ENCODE assay signal across 25 cellular contexts in genomic region chr5:88925692-88926490, GRCh38. TPM values are rescaled to one million over a fixed set of nuclear protein-coding genes. Genes with fewer than 3 reads are reported as not detected.
DNase-seq lines count a peak whose midpoint lies in the region; ATAC-seq, FAIRE-seq and TF ChIP-seq lines count a peak whose summit lies in the region.
"Had no signal": no experiment of that assay in that cellular context is flagged by ENCODE, and none has a peak within 500 bp of the region (broad histone marks: within the 10 kb centered on the region; RNA-seq: fewer than 3 reads in every experiment).

No MANE protein-coding gene starts in this region.

- ATAC-seq in foreskin keratinocyte = peak; percentile 71
- no peak for ATAC-seq in HepG2
- ATAC-seq in HG03135 (IDR thresholded peaks at IDR 0.05; ENCODE audit: unreplicated experiment) = no peak
- ATAC-seq: activated naive CD4-positive, alpha-beta T cell treated with anti-CD3 and anti-CD28 coated beads, Interleukin-2, amount 50 U/mL, for 72 hours; esophagus mucosa; left lobe of liver; pancreas; right lobe of liver; upper lobe of right lung had no signal

- no peak overlapping the region for H3K4me3 Mint-ChIP-seq in HFFc6
- H3K4me3 Mint-ChIP-seq: activated CD4-positive, alpha-beta T cell treated with anti-CD3 and anti-CD28 coated beads, Interleukin-2, amount 10 ng/mL, durations not matched to agents 24 days and 14 days; nephron; T-helper 1 cell treated with Interleukin-12 subunit alpha and Interleukin-12 subunit beta and Interleukin-4 antibody, amounts not matched to agents 30 μg/mL and 1 μg/mL, for 36 hours had no signal

- 0% methylated on average over 2 of the region's 2 CpGs for WGBS in HepG2 (ENCODE audit: low lambda C conversion rate)

- H3K9me3 ChIP-seq in AG04450 (ENCODE audit: control insufficient read depth, insufficient read depth, low read length) = no peaks in the 10 kb centered on the region
- no peaks in the 10 kb centered on the region for H3K9me3 ChIP-seq in adipocyte (ENCODE audit: control insufficient read depth, low read length)
- no peaks in the 10 kb centered on the region for H3K9me3 ChIP-seq in HepG2 (ENCODE audit: low read length)
- H3K9me3 ChIP-seq: BLaER1 treated with 17β-estradiol and CSF1 and Interleukin-3, amounts not matched to agents 10 nM and 100 nM; Caco-2; pancreas; right lobe of liver; upper lobe of right lung had no signal

- FAIRE-seq in GM19239 (lab: Jason Lieb, UNC) (no peak), HepG2 (lab: Jason Lieb, UNC) (no peak)
- FAIRE-seq: H1, pancreas had no signal

- TF ChIP-seq RAD21 in HepG2 (CRISPR knock-in tag; IDR thresholded peaks at IDR 0.05) = no peak

- peak; percentile 8 for DNase-seq in AG04450 (ENCODE audit: low read depth, low spot score)
- peak; percentile 11 for DNase-seq in HFFc6
- DNase-seq in adipocyte (ENCODE audit: low read depth) = peak; percentile 13
- DNase-seq in foreskin keratinocyte = peak in 1 of 2 donors; percentile 29
- DNase-seq in GM19239 (ENCODE audit: insufficient read length, low spot score) = no peak
- no peak for DNase-seq in HepG2 (ENCODE audit: low spot score)
- no peak for DNase-seq in GM13976 (ENCODE audit: low spot score)
- DNase-seq: activated CD4-positive, alpha-beta T cell treated with anti-CD3 and anti-CD28 coated beads, Interleukin-2, amount 10 ng/mL, durations not matched to agents 24 days and 14 days; Caco-2; effector memory CD4-positive, alpha-beta T cell; head of caudate nucleus; midbrain; NCI-H1436 treated with DMSO at 0.1 percent for 48 hours; pancreas; right lobe of liver; substantia nigra; upper lobe of right lung had no signal

- no TSS peak for BruUV-seq in HepG2 (replicated peaks; lab: Mats Ljungman, UMichigan)

- POLR2A ChIA-PET in AG04450 (lab: Yijun Ruan, JAX) (interaction anchor here (1.1 kb wide), 1 partner anchor 42 kb away, joined by 4 read pairs; no protein-coding TSS in a partner anchor), HepG2 (lab: Yijun Ruan, JAX) (no interaction called here)

- H3K9ac ChIP-seq in adipocyte (ENCODE audit: low read length) (no peak overlapping the region), HepG2 (ENCODE audit: insufficient read depth, low read depth, low read length) (no peak overlapping the region)
- H3K9ac ChIP-seq: BLaER1 treated with 17β-estradiol and CSF1 and Interleukin-3, amounts not matched to agents 10 nM and 100 nM had no signal

- CTCF ChIA-PET in AG04450 (lab: Charles Lee) = interaction anchor here (1.5 kb wide), 1 partner anchor 196 kb away, joined by 7 read pairs; no protein-coding TSS in a partner anchor
- CTCF ChIA-PET in HepG2 (lab: Yijun Ruan, JAX; ENCODE audit: low intra/inter-chr PET ratio, low total read pairs) = no interaction called here

- no peak for TF ChIP-seq EP300 in HepG2 (IDR thresholded peaks at IDR 0.05; ENCODE audit: low read depth in 2 of 2, low read length in 2 of 2)
- TF ChIP-seq EP300 in HepG2 (CRISPR knock-in tag; IDR thresholded peaks at IDR 0.05; ENCODE audit: borderline replicate concordance) = no peak

- H3K4me1 ChIP-seq in adipocyte (ENCODE audit: control insufficient read depth, insufficient read depth, low read length) (no peaks in the 10 kb centered on the region), foreskin keratinocyte (no peaks in the 10 kb centered on the region), HepG2 (ENCODE audit: insufficient read depth, low read length) (no peaks in the 10 kb centered on the region)
- H3K4me1 ChIP-seq: Caco-2, right lobe of liver, upper lobe of right lung had no signal

- no peak overlapping the region for H3K27ac ChIP-seq in AG04450 (ENCODE audit: low read depth, low read length)
- no peak overlapping the region for H3K27ac ChIP-seq in foreskin keratinocyte
- H3K27ac ChIP-seq in HepG2 (ENCODE audit: extremely low read length, insufficient read depth, low read length) = no peak overlapping the region
- H3K27ac ChIP-seq: BLaER1 treated with 17β-estradiol and CSF1 and Interleukin-3, amounts not matched to agents 10 nM and 100 nM; pancreas; right lobe of liver; upper lobe of right lung had no signal

- intact Hi-C loops in HepG2 (cut with micrococcal nuclease; ENCODE audit: unreplicated experiment) = no loop called here

- no peaks in the 10 kb centered on the region for H3K4me1 Mint-ChIP-seq in HFFc6 (ENCODE audit: low read depth)
- H3K4me1 Mint-ChIP-seq: activated CD4-positive, alpha-beta T cell treated with anti-CD3 and anti-CD28 coated beads, Interleukin-2, amount 10 ng/mL, durations not matched to agents 24 days and 14 days had no signal

- H3K36me3 Mint-ChIP-seq in HFFc6 (ENCODE audit: low read depth) = no peaks in the 10 kb centered on the region
- H3K36me3 Mint-ChIP-seq: activated naive CD4-positive, alpha-beta T cell treated with anti-CD3 and anti-CD28 coated beads, Interleukin-2, amount 50 U/mL, for 72 hours had no signal

- no peaks in the 10 kb centered on the region for H3K9me3 Mint-ChIP-seq in HFFc6
- H3K9me3 Mint-ChIP-seq: activated CD4-positive, alpha-beta T cell treated with anti-CD3 and anti-CD28 coated beads, Interleukin-2, amount 10 ng/mL, durations not matched to agents 24 days and 14 days; nephron; T-helper 1 cell treated with Interleukin-12 subunit alpha and Interleukin-12 subunit beta and Interleukin-4 antibody, amounts not matched to agents 30 μg/mL and 1 μg/mL, for 36 hours had no signal

- no peak for TF ChIP-seq CTCF in AG04450 (IDR thresholded peaks at IDR 0.05; ENCODE audit: low read depth, low read length)
- TF ChIP-seq CTCF in HFFc6 (IDR thresholded peaks at IDR 0.05) = no peak
- TF ChIP-seq CTCF in foreskin keratinocyte (conservative IDR thresholded peaks at IDR 0.05) = no peak
- no peak for TF ChIP-seq CTCF in HepG2 (CRISPR knock-in tag; IDR thresholded peaks at IDR 0.05)
- no peak for TF ChIP-seq CTCF in GM13976 (IDR thresholded peaks at IDR 0.05; ENCODE audit: borderline replicate concordance, control extremely low read depth, extremely low read depth, insufficient read depth, missing control alignments)

- no peak overlapping the region for H2AFZ ChIP-seq in HepG2 (ENCODE audit: low read length)

- H3K4me3 ChIP-seq in AG04450 (ENCODE audit: low read depth, low read length) (no peak overlapping the region), adipocyte (ENCODE audit: low read length) (no peak overlapping the region), HepG2 (replicated peaks in 1 of 3; ENCODE audit: insufficient read depth in 1 of 3, low read depth in 2 of 3, low read length in 3 of 3) (no peak overlapping the region)
- H3K4me3 ChIP-seq: BLaER1 treated with 17β-estradiol and CSF1 and Interleukin-3, amounts not matched to agents 10 nM and 100 nM; pancreas; right lobe of liver; upper lobe of right lung had no signal

- in situ Hi-C loops in HepG2 (cut with HindIII; ENCODE audit: extremely low pct_ligation_motif_present, low pct_unique_long_range_greater_than_20kb) (no loop called here), GM13976 (cut with MboI; ENCODE audit: low sequenced_read_pairs, unreplicated experiment) (no loop called here)

- H3K4me2 ChIP-seq in HepG2 (ENCODE audit: low read depth, low read length) = no peak overlapping the region
- H3K4me2 ChIP-seq: BLaER1 treated with 17β-estradiol and CSF1 and Interleukin-3, amounts not matched to agents 10 nM and 100 nM had no signal

- no peaks in the 10 kb centered on the region for H3K79me2 ChIP-seq in HepG2 (ENCODE audit: insufficient read depth, low read length)

- H3K27me3 Mint-ChIP-seq in HFFc6 (ENCODE audit: insufficient read depth) = no peaks in the 10 kb centered on the region
- H3K27me3 Mint-ChIP-seq: activated CD4-positive, alpha-beta T cell treated with anti-CD3 and anti-CD28 coated beads, Interleukin-2, amount 10 ng/mL, durations not matched to agents 24 days and 14 days had no signal

- TF ChIP-seq POLR2A in HepG2 (IDR thresholded peaks at IDR 0.05; ENCODE audit: insufficient read depth in 1 of 2, low read depth in 2 of 2, low read length in 2 of 2) = no peak

- no peaks in the 10 kb centered on the region for H3K36me3 ChIP-seq in adipocyte (ENCODE audit: control insufficient read depth, insufficient read depth, low read length, severe bottlenecking)
- no peaks in the 10 kb centered on the region for H3K36me3 ChIP-seq in HepG2 (replicated peaks in 1 of 2; ENCODE audit: control insufficient read depth in 1 of 2, insufficient read depth in 2 of 2, low read length in 2 of 2)
- H3K36me3 ChIP-seq: pancreas, right lobe of liver, upper lobe of right lung had no signal

- H3K27me3 ChIP-seq in AG04450 (ENCODE audit: control insufficient read depth, insufficient read depth, low read length) = no peaks in the 10 kb centered on the region
- H3K27me3 ChIP-seq in adipocyte (replicated peaks; ENCODE audit: control insufficient read depth, insufficient read depth, low read length) = no peaks in the 10 kb centered on the region
- H3K27me3 ChIP-seq in foreskin keratinocyte = peaks cover 5% of the 10 kb centered on the region
- H3K27me3 ChIP-seq in HepG2 (ENCODE audit: control insufficient read depth in 1 of 2, insufficient read depth in 2 of 2, low read length in 2 of 2) = no peaks in the 10 kb centered on the region
- H3K27me3 ChIP-seq: BLaER1 treated with 17β-estradiol and CSF1 and Interleukin-3, amounts not matched to agents 10 nM and 100 nM; pancreas; right lobe of liver; upper lobe of right lung had no signal

- no peak overlapping the region for H3K27ac Mint-ChIP-seq in HFFc6
- H3K27ac Mint-ChIP-seq: activated CD4-positive, alpha-beta T cell treated with anti-CD3 and anti-CD28 coated beads, Interleukin-2, amount 10 ng/mL, durations not matched to agents 24 days and 14 days; activated naive CD4-positive, alpha-beta T cell treated with anti-CD3 and anti-CD28 coated beads, Interleukin-2, amount 50 U/mL, for 72 hours; nephron had no signal

- H4K20me1 ChIP-seq in HepG2 (ENCODE audit: insufficient read depth, low read length) = no peaks in the 10 kb centered on the region
- H4K20me1 ChIP-seq: BLaER1 treated with 17β-estradiol and CSF1 and Interleukin-3, amounts not matched to agents 10 nM and 100 nM had no signal

RNA-seq across cellular contexts. Expression of gene MEF2C, which starts 42.9 kb away (rescaled TPM):
- polyA plus RNA-seq in AG04450 (2011; rRNA removed) = 2.0 and 3.9 TPM in 2 replicates
- polyA minus RNA-seq in AG04450 (2011; rRNA and poly(A)+ RNA removed) = 7.0 and 8.8 TPM in 2 replicates
- total RNA-seq in HFFc6 (2021; fragmentation: NEBNext Ultra II Directional; extraction: Animal tissue kit (Norgen Biotek cat#: 25700)) = 10 to 100 TPM in 1 of 6 experiments, 1 to 10 TPM in 5; 3.6 to 12.6 (median 9.2) TPM
- total RNA-seq in foreskin keratinocyte = 0.41 and 0.56 TPM in 2 replicates
- 0.09 TPM in 2 replicates for polyA plus RNA-seq in foreskin keratinocyte
- total RNA-seq in HepG2 (2016; rRNA removed; fragmentation: Illumina TruSeq; extraction: Trizol) = 0.02 TPM in 1 of 2 replicates, not detected in the other
- not detected in 2 replicates for total RNA-seq in HepG2 (2016; cell fraction: cytosol; rRNA removed; fragmentation: Illumina TruSeq; extraction: Trizol; ENCODE audit: low read depth)
- 0.04 TPM in 1 of 2 replicates, not detected in the other for total RNA-seq in HepG2 (2016; cell fraction: insoluble cytoplasmic fraction; rRNA removed; fragmentation: Illumina TruSeq; extraction: Trizol)
- total RNA-seq in HepG2 (2016; cell fraction: membrane; rRNA removed; fragmentation: Illumina TruSeq; extraction: Trizol) = not detected in 2 replicates
- 0.09 and 0.16 TPM in 2 replicates for total RNA-seq in HepG2 (2016; cell fraction: nucleus; rRNA removed; fragmentation: Illumina TruSeq; extraction: Trizol)
- polyA plus RNA-seq in HepG2 (2011; rRNA removed) = 0.01 TPM in 1 of 2 replicates, not detected in the other
- 0.03 TPM in 1 of 2 replicates, not detected in the other for polyA plus RNA-seq in HepG2 (2011; cell fraction: cytosol; rRNA removed)
- 0.14 TPM in 1 of 2 replicates, not detected in the other for polyA plus RNA-seq in HepG2 (2011; cell fraction: nucleus; rRNA removed)
- polyA plus RNA-seq in HepG2 (2012) = not detected in 2 replicates
- polyA plus RNA-seq in HepG2 (2016; cell fraction: cytosol; fragmentation: Illumina TruSeq; extraction: Trizol; ENCODE audit: low read depth) = not detected in 2 replicates
- polyA plus RNA-seq in HepG2 (2016; cell fraction: insoluble cytoplasmic fraction; fragmentation: Illumina TruSeq; extraction: Trizol; ENCODE audit: low read depth) = not detected in 2 replicates
- not detected in 2 replicates for polyA plus RNA-seq in HepG2 (2016; cell fraction: membrane; fragmentation: Illumina TruSeq; extraction: Trizol; ENCODE audit: low read depth)
- polyA plus RNA-seq in HepG2 (2016; cell fraction: nucleus; fragmentation: Illumina TruSeq; extraction: Trizol; ENCODE audit: insufficient read depth, low read depth) = 0.11 and 0.12 TPM in 2 replicates
- 0.02 and 0.61 TPM in 2 replicates for polyA minus RNA-seq in HepG2 (2011; rRNA and poly(A)+ RNA removed; ENCODE audit: low replicate concordance)
- not detected in 2 replicates for polyA minus RNA-seq in HepG2 (2011; cell fraction: cytosol; rRNA and poly(A)+ RNA removed)
- polyA minus RNA-seq in HepG2 (2011; cell fraction: nucleus; rRNA and poly(A)+ RNA removed) = 0.13 and 0.25 TPM in 2 replicates

Comparison
In these comparisons a context has a peak if more than half of its experiments do, and no peak if none do; other contexts are left out.
1. DNase-seq: peak in AG04450 (single experiment), HFFc6 (single experiment) and adipocyte (single experiment); none in GM19239 (single experiment), HepG2 (single experiment) and GM13976 (single experiment).